Comparison of ENCODE assay signal across 21 cellular contexts in the genomic region with DNA sequence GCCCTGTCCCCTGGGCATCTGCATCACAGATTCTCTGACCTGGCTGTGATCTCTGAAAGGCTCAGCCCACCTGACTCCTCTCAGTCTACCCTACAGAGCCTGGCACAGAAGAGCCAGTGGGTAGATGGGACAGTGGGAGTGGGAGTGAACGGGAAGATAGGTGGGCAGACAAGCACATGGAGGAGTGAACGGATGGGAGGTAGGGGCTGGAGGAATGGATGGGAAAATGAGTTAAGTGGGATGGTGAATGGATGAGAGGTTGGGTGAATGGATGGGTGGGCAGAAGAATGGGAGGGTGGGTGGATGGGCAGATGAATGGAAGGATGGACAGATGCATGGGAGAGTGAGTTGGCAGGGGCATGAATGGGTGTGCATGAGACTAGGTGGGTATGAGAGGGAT. TPM values are rescaled to one million over a fixed set of nuclear protein-coding genes. Genes with fewer than 3 reads are reported as not detected.
DNase-seq lines count a peak whose midpoint lies in the region; ATAC-seq and TF ChIP-seq lines count a peak whose summit lies in the region.
"Had no signal": no experiment of that assay in that cellular context is flagged by ENCODE, and none has a peak within 500 bp of the region (broad histone marks: within the 10 kb centered on the region; RNA-seq: fewer than 3 reads in every experiment).

No MANE protein-coding gene starts in this region.

- no peak overlapping the region for H3K4me3 Mint-ChIP-seq in stimulated activated naive CD8-positive, alpha-beta T cell treated with anti-CD3 and anti-CD28 coated beads, Interleukin-15, Interleukin-2, amounts not matched to agents 100 ng/mL and 50 ng/mL, for 24 hours
- no peak overlapping the region for H3K4me3 Mint-ChIP-seq in WTC11
- H3K4me3 Mint-ChIP-seq in immature natural killer cell = peak overlapping the region; percentile 60 to 94 (median 71)
- H3K4me3 Mint-ChIP-seq in Calu3 (ENCODE audit: low read depth, unreplicated experiment) = no peak overlapping the region

- POLR2A ChIA-PET in WTC11 (lab: Charles Lee) = no interaction called here

- TF ChIP-seq CTCF in WTC11 (IDR thresholded peaks at IDR 0.05) (no peak), dorsolateral prefrontal cortex (IDR thresholded peaks at IDR 0.05 in 54 of 56, conservative IDR thresholded peaks at IDR 0.05 in 2 of 56; ENCODE audit: low read depth in 1 of 56, partially characterized antibody in 56 of 56) (no peak), right lobe of liver (IDR thresholded peaks at IDR 0.05) (no peak), Calu3 (IDR thresholded peaks at IDR 0.05; ENCODE audit: unreplicated experiment) (no peak)

- H3K4me1 ChIP-seq in right lobe of liver = peaks cover 0 to 14% (median 0%) of the 10 kb centered on the region in 4 donors

- intact Hi-C loops in dorsolateral prefrontal cortex (cut with DNase I) = no loop called here
- intact Hi-C loops in right lobe of liver (cut with DNase I) = no loop called here
- intact Hi-C loops in Calu3 (cut with micrococcal nuclease; ENCODE audit: unreplicated experiment) = no loop called here

- peaks cover 90% of the 10 kb centered on the region for H3K4me1 Mint-ChIP-seq in stimulated activated naive CD8-positive, alpha-beta T cell treated with anti-CD3 and anti-CD28 coated beads, Interleukin-15, Interleukin-2, amounts not matched to agents 100 ng/mL and 50 ng/mL, for 24 hours (ENCODE audit: low read depth)
- H3K4me1 Mint-ChIP-seq in WTC11 (peaks cover 10% of the 10 kb centered on the region), immature natural killer cell (peaks cover 96 to 100% of the 10 kb centered on the region in 2 donors), Calu3 (ENCODE audit: low read depth, unreplicated experiment) (no peaks in the 10 kb centered on the region)

- no peaks in the 10 kb centered on the region for H3K9me3 ChIP-seq in right lobe of liver
- H3K9me3 ChIP-seq: lower lobe of right lung, vagina had no signal

- H3K27me3 ChIP-seq in dorsolateral prefrontal cortex (no peaks in the 10 kb centered on the region), right lobe of liver (no peaks in the 10 kb centered on the region)
- H3K27me3 ChIP-seq: vagina had no signal

- no peak for DNase-seq in stimulated activated naive CD8-positive, alpha-beta T cell treated with anti-CD3 and anti-CD28 coated beads, Interleukin-15, Interleukin-2, amounts not matched to agents 100 U/mL and 50 U/mL, for 24 hours
- DNase-seq in WTC11 (ENCODE audit: low spot score) (no peak), immature natural killer cell (no peak), dorsolateral prefrontal cortex (no peak), right lobe of liver (no peak), Calu3 (no peak)
- DNase-seq: head of caudate nucleus, Kasumi-1, lower lobe of right lung, NCI-H1417 treated with DMSO at 0.1 percent for 48 hours, NCI-H2171 treated with DMSO at 0.1 percent for 48 hours, NCI-H748 treated with DMSO at 0.1 percent for 48 hours, SIG-M5, substantia nigra had no signal

- WGBS in right lobe of liver (ENCODE audit: insufficient coverage, low coverage, low lambda C conversion rate, missing lambda C conversion rate) = 100% methylated on average over 2 of the region's 2 CpGs

- ATAC-seq in stimulated activated naive CD8-positive, alpha-beta T cell treated with anti-CD3 and anti-CD28 coated beads, Interleukin-15, Interleukin-2, amounts not matched to agents 100 U/mL and 50 U/mL, for 24 hours = no peak
- no peak for ATAC-seq in WTC11
- ATAC-seq in right lobe of liver = no peak
- ATAC-seq: activated CD4-positive, CD25-positive, alpha-beta regulatory T cell treated with anti-CD3 and anti-CD28 coated beads, Interleukin-2, amount 50 U/mL, for 24 hours; lower lobe of right lung had no signal

- H3K4me3 ChIP-seq in dorsolateral prefrontal cortex = no peak overlapping the region
- H3K4me3 ChIP-seq in right lobe of liver = no peak overlapping the region
- H3K4me3 ChIP-seq: lower lobe of right lung, vagina had no signal

- TF ChIP-seq POLR2A in right lobe of liver (IDR thresholded peaks at IDR 0.05) = no peak

- H3K27ac Mint-ChIP-seq in stimulated activated naive CD8-positive, alpha-beta T cell treated with anti-CD3 and anti-CD28 coated beads, Interleukin-15, Interleukin-2, amounts not matched to agents 100 ng/mL and 50 ng/mL, for 24 hours = peak overlapping the region; percentile 85
- H3K27ac Mint-ChIP-seq in WTC11 = peak overlapping the region; percentile 14; the same call in 1 of the 2 replicates
- peak overlapping the region; percentile 99 to 100 (median 100) for H3K27ac Mint-ChIP-seq in immature natural killer cell
- H3K27ac Mint-ChIP-seq in Calu3 (ENCODE audit: unreplicated experiment) = no peak overlapping the region

- peaks cover 43% of the 10 kb centered on the region for H3K36me3 Mint-ChIP-seq in stimulated activated naive CD8-positive, alpha-beta T cell treated with anti-CD3 and anti-CD28 coated beads, Interleukin-15, Interleukin-2, amounts not matched to agents 100 ng/mL and 50 ng/mL, for 24 hours (ENCODE audit: low read depth)
- H3K36me3 Mint-ChIP-seq in WTC11 (no peaks in the 10 kb centered on the region; the same call in 1 of the 2 replicates), immature natural killer cell (peaks cover 0 to 11% (median 9%) of the 10 kb centered on the region in 3 donors), Calu3 (ENCODE audit: insufficient read depth, unreplicated experiment) (no peaks in the 10 kb centered on the region)

- no peaks in the 10 kb centered on the region for H3K9me3 Mint-ChIP-seq in stimulated activated naive CD8-positive, alpha-beta T cell treated with anti-CD3 and anti-CD28 coated beads, Interleukin-15, Interleukin-2, amounts not matched to agents 100 ng/mL and 50 ng/mL, for 24 hours
- H3K9me3 Mint-ChIP-seq in WTC11 (no peaks in the 10 kb centered on the region), immature natural killer cell (no peaks in the 10 kb centered on the region), Calu3 (ENCODE audit: low read depth, unreplicated experiment) (no peaks in the 10 kb centered on the region)

- H3K27me3 Mint-ChIP-seq in stimulated activated naive CD8-positive, alpha-beta T cell treated with anti-CD3 and anti-CD28 coated beads, Interleukin-15, Interleukin-2, amounts not matched to agents 100 ng/mL and 50 ng/mL, for 24 hours = no peaks in the 10 kb centered on the region
- H3K27me3 Mint-ChIP-seq in WTC11 (ENCODE audit: low read depth) = no peaks in the 10 kb centered on the region
- H3K27me3 Mint-ChIP-seq in immature natural killer cell (ENCODE audit: low read depth in 3 of 3) = peaks cover 8 to 11% (median 11%) of the 10 kb centered on the region in 3 donors
- no peaks in the 10 kb centered on the region for H3K27me3 Mint-ChIP-seq in Calu3 (ENCODE audit: unreplicated experiment)

- BruUV-seq in Calu3 (replicated peaks; lab: Mats Ljungman, UMichigan) = no TSS peak

- no peaks in the 10 kb centered on the region for H3K36me3 ChIP-seq in right lobe of liver
- H3K36me3 ChIP-seq: lower lobe of right lung, vagina had no signal

- peak overlapping the region in 1 of 59 donors; percentile 49 for H3K27ac ChIP-seq in dorsolateral prefrontal cortex
- H3K27ac ChIP-seq in right lobe of liver = no peak overlapping the region
- H3K27ac ChIP-seq: vagina had no signal

- CTCF ChIA-PET in WTC11 (lab: Charles Lee) = interaction anchor here (1.0 to 1.8 kb wide), 3 partner anchors 18 to 74 kb away, joined by 3 to 6 read pairs (median 3); partner anchors contain the start of gene STK10
- CTCF ChIA-PET in Calu3 (lab: Charles Lee) = no interaction called here

TF ChIP-seq in WTC11, 78 proteins besides CTCF, POLR2A, EP300 and RAD21:
- no peak for TF ChIP-seq ZNF425 (CRISPR knock-in tag; conservative IDR thresholded peaks at IDR 0.05)
- no peak for TF ChIP-seq ESRRA (CRISPR knock-in tag; IDR thresholded peaks at IDR 0.05; ENCODE audit: borderline replicate concordance)
- TF ChIP-seq RORB (CRISPR knock-in tag; IDR thresholded peaks at IDR 0.05) = no peak
- TF ChIP-seq ZMAT4 (CRISPR knock-in tag; IDR thresholded peaks at IDR 0.05) = no peak
- TF ChIP-seq ZNF121 (CRISPR knock-in tag; IDR thresholded peaks at IDR 0.05) = no peak

RNA-seq across cellular contexts. Expression of gene STK10, which starts 18.8 kb away (rescaled TPM):
- total RNA-seq in WTC11 (2021) (13.1 to 20.5 TPM (median 15.0 TPM) in 3 replicates), dorsolateral prefrontal cortex (10 to 100 TPM in 111 of 120 experiments, 1 to 10 TPM in 9; 4.5 to 28.7 (median 16.7) TPM), right lobe of liver (10 to 100 TPM in 2 of 6 experiments, 1 to 10 TPM in 4; 6.9 to 27.4 (median 9.0) TPM), Calu3 (2022) (27.4 and 32.1 TPM in 2 replicates)
- 100 to 1,000 TPM in 1 of 3 donors, 10 to 100 TPM in 2; 24.8 to 274 (median 54.9) TPM for polyA plus RNA-seq in immature natural killer cell

RNA-seq across cellular contexts. Expression of gene EFCAB9, which starts 24.8 kb away (rescaled TPM):
- total RNA-seq in WTC11 (2021) (not detected in 3 replicates), dorsolateral prefrontal cortex (not detected), right lobe of liver (not detected), Calu3 (2022) (not detected in 2 replicates)
- polyA plus RNA-seq in immature natural killer cell = not detected
- total RNA-seq: bronchial epithelial cell, fibroblast of lung, G401, lower lobe of right lung, OCI-LY7, vagina had no signal
- polyA plus RNA-seq: fibroblast of lung had no signal

Comparison
In these comparisons a context has a peak if more than half of its experiments do, and no peak if none do; other contexts are left out.
1. H3K4me3 Mint-ChIP-seq: peak in immature natural killer cell (5 of 5); none in stimulated activated naive CD8-positive, alpha-beta T cell treated with anti-CD3 and anti-CD28 coated beads, Interleukin-15, Interleukin-2, amounts not matched to agents 100 ng/mL and 50 ng/mL, for 24 hours (single experiment), WTC11 (single experiment) and Calu3 (single experiment).